In the genomic region with DNA sequence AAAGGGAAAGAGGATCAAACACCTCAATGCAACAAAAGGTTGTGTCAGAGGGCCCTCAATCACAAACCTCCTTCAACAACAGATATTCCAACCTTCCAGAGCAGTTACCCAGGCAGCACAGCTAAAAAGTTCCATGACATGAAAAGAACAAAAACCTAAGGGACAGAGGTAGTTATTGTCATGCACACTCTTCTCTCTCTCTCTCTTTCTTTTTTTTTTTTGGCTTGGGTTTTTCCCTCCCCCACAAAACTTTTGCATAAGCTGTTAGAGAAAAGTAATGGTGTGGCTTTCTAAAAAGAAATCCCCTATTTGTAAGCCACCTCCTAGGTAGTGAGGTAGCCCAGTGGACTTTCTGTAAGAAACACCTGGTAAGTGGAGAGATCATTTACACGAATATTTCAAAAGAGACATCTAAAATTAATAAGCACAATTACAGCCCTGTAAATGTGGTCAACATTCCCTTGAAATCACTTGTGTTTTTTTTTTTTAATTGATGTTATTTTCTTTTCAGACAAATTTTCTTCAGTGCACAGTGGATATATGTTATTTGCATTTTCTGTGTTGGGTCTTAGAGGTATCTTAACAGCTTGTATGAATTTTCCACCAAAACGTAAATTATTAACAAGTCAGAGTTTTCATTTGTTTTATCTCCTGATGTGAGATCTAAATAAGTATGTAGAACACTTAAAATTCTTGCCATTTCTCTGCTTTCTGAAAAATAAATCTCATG, we compare ENCODE assay signal across 10 cellular contexts. TPM values are rescaled to one million over a fixed set of nuclear protein-coding genes. Genes with fewer than 3 reads are reported as not detected.
DNase-seq lines count a peak whose midpoint lies in the region; ATAC-seq and TF ChIP-seq lines count a peak whose summit lies in the region.
"Had no signal": no experiment of that assay in that cellular context is flagged by ENCODE, and none has a peak within 500 bp of the region (broad histone marks: within the 10 kb centered on the region; RNA-seq: fewer than 3 reads in every experiment).

No MANE protein-coding gene starts in this region.

- no peak overlapping the region for H2BK12ac ChIP-seq in neuronal stem cell (ENCODE audit: low read length)

- H3K9me3 ChIP-seq in HEK293 (ENCODE audit: control insufficient read depth, insufficient read depth, low read depth, low read length) = no peaks in the 10 kb centered on the region
- H3K9me3 ChIP-seq in Karpas-422 (ENCODE audit: low read length) = no peaks in the 10 kb centered on the region
- H3K9me3 ChIP-seq in neuronal stem cell (replicated peaks in 1 of 2; ENCODE audit: control insufficient read depth in 2 of 2, insufficient read depth in 1 of 2, low read depth in 1 of 2, low read length in 2 of 2) = no peaks in the 10 kb centered on the region

- no peak overlapping the region for H2BK5ac ChIP-seq in neuronal stem cell (ENCODE audit: low read length)

- no peak overlapping the region for H3K4ac ChIP-seq in neuronal stem cell (ENCODE audit: low read length)

- no peaks in the 10 kb centered on the region for H3K79me1 ChIP-seq in neuronal stem cell (ENCODE audit: low read depth, low read length)

- H3K9me2 ChIP-seq in Karpas-422 (replicated peaks; ENCODE audit: insufficient read depth, low read length) = no peaks in the 10 kb centered on the region

- WGBS in neuronal stem cell (ENCODE audit: extremely low coverage in 2 of 2, insufficient read length in 2 of 2, insufficient replicate concordance in 1 of 2), 2 donors = no CpG with 5 or more reads among the region's 2 CpGs

- DNase-seq in Karpas-422 (peak; percentile 47), neuronal stem cell (ENCODE audit: low spot score) (no peak), NCI-H1930 (lab: John Stamatoyannopoulos, UW) (no peak), NCI-H82 (lab: John Stamatoyannopoulos, UW) (no peak), superior temporal gyrus (ENCODE audit: extremely low spot score) (no peak), GM03348 (ENCODE audit: low spot score) (no peak)
- DNase-seq: NCI-H748 treated with DMSO at 0.1 percent for 48 hours, posterior cingulate gyrus had no signal

- H3K9ac ChIP-seq in Karpas-422 (ENCODE audit: low read length) (no peak overlapping the region), neuronal stem cell (ENCODE audit: low read depth, low read length, poor library complexity) (no peak overlapping the region)

- H2AK5ac ChIP-seq in neuronal stem cell (ENCODE audit: low read depth, low read length) = no peak overlapping the region

- no peak for TF ChIP-seq CTCF in HEK293 (tag by site-specific recombination; IDR thresholded peaks at IDR 0.05)

- no peaks in the 10 kb centered on the region for H4K20me1 ChIP-seq in Karpas-422 (ENCODE audit: insufficient read depth, low read depth, low read length)

- peaks cover 0 to 2% of the 10 kb centered on the region in 2 experiments; a peak in 1 of 3 replicates for H3K36me3 ChIP-seq in HEK293 (ENCODE audit: control insufficient read depth in 2 of 2, insufficient read depth in 1 of 2, low read length in 2 of 2)
- H3K36me3 ChIP-seq in Karpas-422 (ENCODE audit: insufficient read depth, low read length) = no peaks in the 10 kb centered on the region
- H3K36me3 ChIP-seq in neuronal stem cell (replicated peaks in 1 of 2; ENCODE audit: control insufficient read depth in 2 of 2, insufficient read depth in 2 of 2, low read length in 2 of 2) = peaks cover 0 to 51% of the 10 kb centered on the region in 2 donors

- H3K27me3 ChIP-seq in Karpas-422 (ENCODE audit: low read length) (no peaks in the 10 kb centered on the region), neuronal stem cell (ENCODE audit: control insufficient read depth in 3 of 3, insufficient read depth in 3 of 3, low read depth in 1 of 3, low read length in 3 of 3) (no peaks in the 10 kb centered on the region)

- H4K8ac ChIP-seq in neuronal stem cell (ENCODE audit: low read depth, low read length) = no peak overlapping the region

- CTCF ChIA-PET in HEK293 (lab: Yijun Ruan, JAX) = no interaction called here

- no peak overlapping the region for H3K4me2 ChIP-seq in Karpas-422 (ENCODE audit: low read depth, low read length, poor library complexity, severe bottlenecking)
- H3K4me2 ChIP-seq in neuronal stem cell (ENCODE audit: insufficient read depth, low read length, poor library complexity, severe bottlenecking) = no peak overlapping the region

- H3K14ac ChIP-seq in neuronal stem cell (ENCODE audit: low read length) = no peak overlapping the region

- no peak overlapping the region for H2BK15ac ChIP-seq in neuronal stem cell (ENCODE audit: low read length)

- H3K27ac ChIP-seq in HEK293 (ENCODE audit: extremely low read depth, low read depth, low read length) = no peak overlapping the region
- no peak overlapping the region for H3K27ac ChIP-seq in Karpas-422 (ENCODE audit: low read length)
- H3K27ac ChIP-seq in neuronal stem cell (replicated peaks; ENCODE audit: low read length) = peak overlapping the region; percentile 55

- H3K4me1 ChIP-seq in HEK293 (ENCODE audit: control insufficient read depth, insufficient read depth, low read length) (peaks cover 26% of the 10 kb centered on the region), Karpas-422 (ENCODE audit: low read length) (peaks cover 32% of the 10 kb centered on the region), neuronal stem cell (ENCODE audit: control insufficient read depth in 2 of 2, insufficient read depth in 1 of 2, low read depth in 1 of 2, low read length in 2 of 2) (peaks cover 30 to 51% of the 10 kb centered on the region in 2 donors)

- H3K18ac ChIP-seq in neuronal stem cell (ENCODE audit: low read length) = no peak overlapping the region

- H2AFZ ChIP-seq in Karpas-422 (ENCODE audit: low read length) = no peak overlapping the region
- no peak overlapping the region for H2AFZ ChIP-seq in neuronal stem cell (ENCODE audit: low read length)

- H4K91ac ChIP-seq in neuronal stem cell (ENCODE audit: low read depth, low read length, poor library complexity) = no peak overlapping the region

- ATAC-seq in GM18907 (IDR thresholded peaks at IDR 0.05; ENCODE audit: unreplicated experiment) = peak; percentile 85

- H3K23ac ChIP-seq in neuronal stem cell (ENCODE audit: low read depth, low read length, poor library complexity) = no peak overlapping the region

- no peak overlapping the region for H2BK120ac ChIP-seq in neuronal stem cell (ENCODE audit: low read depth, low read length)

- no peak overlapping the region for H3K4me3 ChIP-seq in HEK293 (ENCODE audit: low read depth, low read length)
- H3K4me3 ChIP-seq in Karpas-422 (ENCODE audit: low read length) = no peak overlapping the region
- no peak overlapping the region for H3K4me3 ChIP-seq in neuronal stem cell (ENCODE audit: low read length in 2 of 2)

- POLR2A ChIA-PET in HEK293 (lab: Yijun Ruan, JAX) = interaction anchor here (0.7 kb wide), 1 partner anchor 281 kb away, joined by 3 read pairs; no protein-coding TSS in a partner anchor

- 0 out of 2 replicates have a peak, but pooled peaks cover 4% of the 10 kb centered on the region for H3K79me2 ChIP-seq in Karpas-422 (ENCODE audit: low read length)

TF ChIP-seq in HEK293, 187 proteins besides CTCF, POLR2A, EP300 and RAD21:
- TF ChIP-seq ZNF423 (tag by site-specific recombination; IDR thresholded peaks at IDR 0.05) (no peak), KLF10 (tag by site-specific recombination; IDR thresholded peaks at IDR 0.05) (no peak), ZNF843 (tag by site-specific recombination; IDR thresholded peaks at IDR 0.05) (no peak), ZNF600 (tag by site-specific recombination; IDR thresholded peaks at IDR 0.05) (peak; percentile 34; the same call in 1 of the 2 replicates)

RNA-seq across cellular contexts. Expression of a gene that starts 48.4 kb away (rescaled TPM):
- total RNA-seq in Karpas-422 (2014; rRNA removed; shearing (Covaris generic); ENCODE audit: low replicate concordance) = 15.3 and 29.4 TPM in 2 replicates
- 18.6 TPM for polyA plus RNA-seq in neuronal stem cell (2013, experiment 1 of 2)
- 19.1 TPM for polyA plus RNA-seq in neuronal stem cell (2013, experiment 2 of 2)
